Comparison of ENCODE assay signal across 28 cellular contexts in genomic region chr14:89249972-89250371, GRCh38.
"Had no signal": no experiment of that assay in that cellular context is flagged by ENCODE, and none has a peak within 500 bp of the region (broad histone marks: within the 10 kb centered on the region; RNA-seq: fewer than 3 reads in every experiment).

No MANE protein-coding gene starts in this region.

- H3K9me3 Mint-ChIP-seq: activated CD4-positive, alpha-beta T cell treated with anti-CD3 and anti-CD28 coated beads, Interleukin-2, amount 10 ng/mL, durations not matched to agents 24 days and 14 days; activated naive CD4-positive, alpha-beta T cell treated with anti-CD3 and anti-CD28 coated beads, Interleukin-2, amount 50 U/mL, for 24 hours; activated T-helper 2 cell treated with anti-CD3 and anti-CD28 coated beads, Interferon-gamma antibody, Interleukin-2, Interleukin-4, amounts not matched to agents 10 μg/mL and 5 μg/mL and 100 μg/mL, durations not matched to agents 14 hours and 24 hours and 36 hours had no signal

- H3K4me1 ChIP-seq: SJCRH30 had no signal

- H3K36me3 ChIP-seq: SJCRH30, WERI-Rb-1 had no signal

- H3K27me3 Mint-ChIP-seq: activated CD4-positive, alpha-beta T cell treated with anti-CD3 and anti-CD28 coated beads, Interleukin-2, amount 10 ng/mL, durations not matched to agents 24 days and 14 days; activated CD8-positive, alpha-beta T cell treated with anti-CD3 and anti-CD28 coated beads for 36 hours; activated naive CD4-positive, alpha-beta T cell treated with anti-CD3 and anti-CD28 coated beads, Interleukin-2, amount 50 U/mL, for 24 hours; activated naive CD8-positive, alpha-beta T cell treated with anti-CD3 and anti-CD28 coated beads, Interleukin-2, amount 10 ng/mL, durations not matched to agents 7 days and 5 days; activated T-cell treated with anti-CD3 and anti-CD28 coated beads, Interleukin-2, amount 50 U/mL, for 24 hours; brain had no signal

- H3K27ac ChIP-seq: KMS-11, SJCRH30, SK-N-MC, WERI-Rb-1 had no signal

- H3K9me3 ChIP-seq: SJCRH30 had no signal

- ATAC-seq: activated CD8-positive, alpha-beta T cell treated with anti-CD3 and anti-CD28 coated beads for 36 hours had no signal

- DNase-seq: activated CD4-positive, alpha-beta T cell treated with anti-CD3 and anti-CD28 coated beads, Interleukin-2, amount 10 ng/mL, durations not matched to agents 24 days and 14 days; activated CD4-positive, alpha-beta T cell treated with anti-CD3 and anti-CD28 coated beads, Interleukin-2, amount 50 U/mL, for 4 hours; activated CD8-positive, alpha-beta T cell treated with anti-CD3 and anti-CD28 coated beads for 36 hours; activated gamma-delta T cell; activated naive CD4-positive, alpha-beta T cell treated with Interleukin-2 at 50 U/mL for 16 hours; activated naive CD8-positive, alpha-beta T cell treated with anti-CD3 and anti-CD28 coated beads, Interleukin-2, amount 10 ng/mL, durations not matched to agents 7 days and 5 days; activated T-cell treated with anti-CD3 and anti-CD28 coated beads, Interleukin-2, amount 50 U/mL, for 24 hours; caudate nucleus; MM.1S; MV-4-11; NCI-H1092; NCI-H1436 treated with DMSO at 0.1 percent for 48 hours; NCI-H1694 treated with DMSO at 0.1 percent for 48 hours; NCI-H2029 treated with DMSO at 0.1 percent for 48 hours; NCI-H2107; NCI-H2171; NCI-H526; NCI-H748 treated with DMSO at 0.1 percent for 48 hours; NK-92 treated with Interleukin-12 subunit alpha and Interleukin-12 subunit beta, amount 100 ng/mL, for 24 hours; SHP77; SJCRH30; T1000; WERI-Rb-1 had no signal

- H3K4me3 ChIP-seq: SJCRH30, SK-N-MC had no signal

- H3K4me3 Mint-ChIP-seq: activated CD4-positive, alpha-beta T cell treated with anti-CD3 and anti-CD28 coated beads, Interleukin-2, amount 10 ng/mL, durations not matched to agents 24 days and 14 days; activated CD8-positive, alpha-beta T cell treated with anti-CD3 and anti-CD28 coated beads for 36 hours; activated naive CD4-positive, alpha-beta T cell treated with anti-CD3 and anti-CD28 coated beads, Interleukin-2, amount 50 U/mL, for 24 hours; activated naive CD8-positive, alpha-beta T cell treated with anti-CD3 and anti-CD28 coated beads, Interleukin-2, amount 10 ng/mL, durations not matched to agents 7 days and 5 days; activated T-cell treated with anti-CD3 and anti-CD28 coated beads, Interleukin-2, amount 50 U/mL, for 24 hours; brain had no signal

- H3K4me2 ChIP-seq: KMS-11 had no signal

- H3K27me3 ChIP-seq: SJCRH30 had no signal

- H3K9ac ChIP-seq: KMS-11 had no signal

- H3K27ac Mint-ChIP-seq: activated CD4-positive, alpha-beta T cell treated with anti-CD3 and anti-CD28 coated beads, Interleukin-2, amount 10 ng/mL, durations not matched to agents 24 days and 14 days; activated CD8-positive, alpha-beta T cell treated with anti-CD3 and anti-CD28 coated beads for 36 hours; activated naive CD8-positive, alpha-beta T cell treated with anti-CD3 and anti-CD28 coated beads, Interleukin-2, amount 10 ng/mL, durations not matched to agents 7 days and 5 days; activated T-cell treated with anti-CD3 and anti-CD28 coated beads, Interleukin-2, amount 50 U/mL, for 24 hours; activated T-helper 2 cell treated with anti-CD3 and anti-CD28 coated beads, Interferon-gamma antibody, Interleukin-2, Interleukin-4, amounts not matched to agents 10 μg/mL and 5 μg/mL and 100 μg/mL, durations not matched to agents 14 hours and 24 hours and 36 hours had no signal
